In the genomic region with DNA sequence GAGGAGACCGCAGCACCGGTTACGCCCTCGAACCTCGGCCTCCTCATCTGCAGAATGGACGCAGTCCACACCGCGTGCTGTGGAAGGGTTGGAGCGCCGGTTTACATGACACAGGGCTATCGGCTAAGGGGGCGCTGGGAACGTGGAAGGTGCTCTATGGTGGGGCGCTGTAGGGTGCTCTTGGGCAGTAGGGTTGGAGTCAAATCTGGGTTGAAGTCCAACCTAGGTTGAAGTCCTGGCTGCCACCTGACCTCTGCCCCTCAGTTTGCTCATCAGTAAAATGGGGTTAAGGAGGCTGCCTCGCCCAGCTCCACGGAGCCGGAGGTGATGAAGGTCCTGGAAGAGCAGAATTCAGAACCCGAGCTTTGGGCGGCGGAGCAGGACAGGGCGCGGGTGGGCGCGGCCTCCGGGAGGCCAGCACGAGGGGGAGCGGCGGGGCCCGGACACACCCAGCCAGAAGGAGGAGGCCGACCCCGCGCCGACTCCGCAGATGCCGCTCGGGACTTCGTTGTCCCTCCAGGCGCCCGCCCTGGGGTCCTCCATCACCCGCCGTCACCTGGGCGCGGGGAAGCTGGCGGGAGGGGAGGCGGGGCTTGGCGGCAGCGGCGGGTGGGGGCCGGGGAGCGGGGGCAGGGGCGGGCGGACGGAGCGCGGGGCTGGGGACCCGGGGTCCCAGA, we compare ENCODE assay signal across 8 cellular contexts. TPM values are rescaled to one million over a fixed set of nuclear protein-coding genes. Genes with fewer than 3 reads are reported as not detected.
DNase-seq lines count a peak whose midpoint lies in the region; ATAC-seq and TF ChIP-seq lines count a peak whose summit lies in the region.

No MANE protein-coding gene starts in this region.

- ATAC-seq in GM19455 (IDR thresholded peaks at IDR 0.05; ENCODE audit: unreplicated experiment) = no peak
- no peak for ATAC-seq in HG03139 (IDR thresholded peaks at IDR 0.05; ENCODE audit: unreplicated experiment)

- no peaks in the 10 kb centered on the region for H3K36me3 ChIP-seq in osteoblast (ENCODE audit: insufficient read depth, low read length)

- H3K9me3 ChIP-seq in osteoblast (ENCODE audit: low read depth, low read length) = no peaks in the 10 kb centered on the region

- peaks cover 6 to 11% (median 7%) of the 10 kb centered on the region in 3 donors for H3K4me1 Mint-ChIP-seq in IgD-negative memory B cell
- H3K4me1 Mint-ChIP-seq in dendritic cell treated with granulocyte-macrophage colony-stimulating factor and Interleukin-4, amounts not matched to agents 40 ng/mL and 50 ng/mL, for 4 days (ENCODE audit: low read depth) = peaks cover 17% of the 10 kb centered on the region

- intact Hi-C loops in dendritic cell treated with granulocyte-macrophage colony-stimulating factor and Interleukin-4, amounts not matched to agents 40 ng/mL and 50 ng/mL, for 4 days (cut with micrococcal nuclease) = no loop called here
- intact Hi-C loops in posterior vena cava (cut with DNase I) = no loop called here

- H3K4me2 ChIP-seq in osteoblast (ENCODE audit: insufficient read depth, low read length) = no peak overlapping the region

- no peaks in the 10 kb centered on the region for H4K20me1 ChIP-seq in osteoblast (ENCODE audit: insufficient read depth, low read length)

- H3K4me3 Mint-ChIP-seq in IgD-negative memory B cell = peak overlapping the region; percentile 67 to 92 (median 83)
- peak overlapping the region; percentile 42 for H3K4me3 Mint-ChIP-seq in dendritic cell treated with granulocyte-macrophage colony-stimulating factor and Interleukin-4, amounts not matched to agents 40 ng/mL and 50 ng/mL, for 4 days

- H3K36me3 Mint-ChIP-seq in IgD-negative memory B cell = no peaks in the 10 kb centered on the region
- H3K36me3 Mint-ChIP-seq in dendritic cell treated with granulocyte-macrophage colony-stimulating factor and Interleukin-4, amounts not matched to agents 40 ng/mL and 50 ng/mL, for 4 days (ENCODE audit: low read depth) = no peaks in the 10 kb centered on the region

- peak overlapping the region in 1 of 3 donors; percentile 62 for H3K27ac Mint-ChIP-seq in IgD-negative memory B cell
- H3K27ac Mint-ChIP-seq in dendritic cell treated with granulocyte-macrophage colony-stimulating factor and Interleukin-4, amounts not matched to agents 40 ng/mL and 50 ng/mL, for 4 days = no peak overlapping the region

- no peak overlapping the region for H3K4me3 ChIP-seq in osteoblast (ENCODE audit: insufficient read depth, low read length)

- DNase-seq in D341Med (ENCODE audit: low spot score) = peak; percentile 68
- DNase-seq in osteoblast (ENCODE audit: insufficient read length, low spot score, missing footprints) = peak; percentile 81
- no peak for DNase-seq in posterior vena cava (ENCODE audit: low spot score)
- DNase-seq in putamen (ENCODE audit: low spot score) = no peak

- H2AFZ ChIP-seq in osteoblast (ENCODE audit: low read length) = no peak overlapping the region

- H3K27me3 ChIP-seq in osteoblast (ENCODE audit: insufficient read depth, low read length) = peaks cover 28% of the 10 kb centered on the region

- H3K27me3 Mint-ChIP-seq in IgD-negative memory B cell = peaks cover 25% of the 10 kb centered on the region
- peaks cover 68% of the 10 kb centered on the region for H3K27me3 Mint-ChIP-seq in dendritic cell treated with granulocyte-macrophage colony-stimulating factor and Interleukin-4, amounts not matched to agents 40 ng/mL and 50 ng/mL, for 4 days

- H3K9me3 Mint-ChIP-seq in IgD-negative memory B cell = peaks cover 0 to 2% (median 0%) of the 10 kb centered on the region in 3 donors
- H3K9me3 Mint-ChIP-seq in dendritic cell treated with granulocyte-macrophage colony-stimulating factor and Interleukin-4, amounts not matched to agents 40 ng/mL and 50 ng/mL, for 4 days = no peaks in the 10 kb centered on the region

- H3K4me1 ChIP-seq in osteoblast (ENCODE audit: insufficient read depth, low read length) = no peaks in the 10 kb centered on the region

- no peaks in the 10 kb centered on the region for H3K79me2 ChIP-seq in osteoblast (ENCODE audit: insufficient read depth, low read length)

- no peak for TF ChIP-seq CTCF in osteoblast (IDR thresholded peaks at IDR 0.05; ENCODE audit: extremely low read depth, low read depth, low read length)

- no peak overlapping the region for H3K27ac ChIP-seq in osteoblast (ENCODE audit: low read depth, low read length)

RNA-seq across cellular contexts. Expression of a gene that starts 0.6 kb away (rescaled TPM):
- polyA plus RNA-seq in IgD-negative memory B cell = 0.19 TPM
- total RNA-seq in osteoblast = 1.4 and 2.4 TPM in 2 replicates
- 1 to 10 TPM; 6.3 to 6.9 TPM for total RNA-seq in posterior vena cava

Comparison
In these comparisons a context has a peak if more than half of its experiments do, and no peak if none do; other contexts are left out.
1. DNase-seq: peak in D341Med (single experiment) and osteoblast (single experiment); none in posterior vena cava (single experiment) and putamen (single experiment).